ENCODE assay signal across 8 cellular contexts in genomic region chr15:74127255-74127953, GRCh38. TPM values are rescaled to one million over a fixed set of nuclear protein-coding genes. Genes with fewer than 3 reads are reported as not detected.
DNase-seq lines count a peak whose midpoint lies in the region; ATAC-seq and TF ChIP-seq lines count a peak whose summit lies in the region.

No MANE protein-coding gene starts in this region.

- no peak overlapping the region for H2BK5ac ChIP-seq in neuronal stem cell (ENCODE audit: low read length)

- H3K9me3 Mint-ChIP-seq in stimulated activated naive CD8-positive, alpha-beta T cell treated with anti-CD3 and anti-CD28 coated beads, Interleukin-15, amount 100 ng/mL, for 72 hours, result no peaks in the 10 kb centered on the region

- peaks cover 94% of the 10 kb centered on the region for H3K27me3 Mint-ChIP-seq in stimulated activated naive CD8-positive, alpha-beta T cell treated with anti-CD3 and anti-CD28 coated beads, Interleukin-15, amount 100 ng/mL, for 72 hours

- TF ChIP-seq CTCF in GM10248 (IDR thresholded peaks at IDR 0.05; ENCODE audit: control extremely low read depth, extremely low read depth, low read depth, missing control alignments) (peak; percentile 100), LNCAP (IDR thresholded peaks at IDR 0.05) (peak; percentile 95), foreskin fibroblast (IDR thresholded peaks at IDR 0.05; ENCODE audit: low read depth, low read length) (peak; percentile 94)

- H3K4me1 Mint-ChIP-seq in stimulated activated naive CD8-positive, alpha-beta T cell treated with anti-CD3 and anti-CD28 coated beads, Interleukin-15, amount 100 ng/mL, for 72 hours, result peaks cover 54% of the 10 kb centered on the region

- ATAC-seq in stimulated activated naive CD8-positive, alpha-beta T cell treated with anti-CD3 and anti-CD28 coated beads, Interleukin-15, amount 100 ng/mL, for 72 hours, result peak; percentile 96
- no peak for ATAC-seq in GM19324 (IDR thresholded peaks at IDR 0.05; ENCODE audit: low FRiP score, unreplicated experiment)

- no peak overlapping the region for H2AK5ac ChIP-seq in neuronal stem cell (ENCODE audit: low read depth, low read length)

- H3K4me3 ChIP-seq in foreskin fibroblast (ENCODE audit: low read depth in 1 of 2, low read length in 2 of 2) (peak overlapping the region; percentile 41 to 52), neuronal stem cell (ENCODE audit: low read length in 2 of 2) (peak overlapping the region in 1 of 2 donors; percentile 48)

- no peak overlapping the region for H3K4ac ChIP-seq in neuronal stem cell (ENCODE audit: low read length)

- peak; percentile 83 for DNase-seq in GM10248 (ENCODE audit: extremely low spot score)
- peak; percentile 55 to 81 for DNase-seq in SHP77 (lab: John Stamatoyannopoulos, UW)
- peak; percentile 93 for DNase-seq in activated effector memory CD4-positive, alpha-beta T cell treated with anti-CD3 and anti-CD28 coated beads, Interleukin-2, amount 50 U/mL, for 16 hours
- peak; percentile 73 to 93 for DNase-seq in foreskin fibroblast
- peak; percentile 91 for DNase-seq in neuronal stem cell (ENCODE audit: low spot score)
- DNase-seq in stimulated activated naive CD8-positive, alpha-beta T cell treated with anti-CD3 and anti-CD28 coated beads, Interleukin-15, amount 100 ng/mL, for 72 hours, result peak; percentile 88 to 91

- H3K27ac Mint-ChIP-seq in stimulated activated naive CD8-positive, alpha-beta T cell treated with anti-CD3 and anti-CD28 coated beads, Interleukin-15, amount 100 ng/mL, for 72 hours, result no peak overlapping the region

- no peak overlapping the region for H3K9ac ChIP-seq in neuronal stem cell (ENCODE audit: low read depth, low read length, poor library complexity)

- CTCF ChIA-PET in GM10248 (lab: Yijun Ruan, JAX), result interaction anchor here (0.7 to 5.6 kb wide), 16 partner anchors 8 to 194 kb away, joined by 3 to 78 read pairs (median 4); partner anchors contain the start of gene CCDC33

- H3K4me1 ChIP-seq in neuronal stem cell (ENCODE audit: control insufficient read depth in 2 of 2, insufficient read depth in 1 of 2, low read depth in 1 of 2, low read length in 2 of 2), result peaks cover 27 to 40% of the 10 kb centered on the region in 2 donors

- peaks cover 41 to 55% (median 47%) of the 10 kb centered on the region in 3 experiments for H3K27me3 ChIP-seq in neuronal stem cell (ENCODE audit: control insufficient read depth in 3 of 3, insufficient read depth in 3 of 3, low read depth in 1 of 3, low read length in 3 of 3)

- H3K27ac ChIP-seq in neuronal stem cell (replicated peaks; ENCODE audit: low read length), result no peak overlapping the region

- H3K79me1 ChIP-seq in neuronal stem cell (ENCODE audit: low read depth, low read length), result peaks cover 2% of the 10 kb centered on the region

- H3K4me3 Mint-ChIP-seq in stimulated activated naive CD8-positive, alpha-beta T cell treated with anti-CD3 and anti-CD28 coated beads, Interleukin-15, amount 100 ng/mL, for 72 hours, result peak overlapping the region; percentile 72 to 78

- no peak overlapping the region for H2BK12ac ChIP-seq in neuronal stem cell (ENCODE audit: low read length)

- no peak overlapping the region for H4K8ac ChIP-seq in neuronal stem cell (ENCODE audit: low read depth, low read length)

- peak overlapping the region; percentile 81 for H3K18ac ChIP-seq in neuronal stem cell (ENCODE audit: low read length)

- POLR2A ChIA-PET in GM10248 (lab: Yijun Ruan, JAX), result no interaction called here

- no peak overlapping the region for H2BK15ac ChIP-seq in neuronal stem cell (ENCODE audit: low read length)

- no peaks in the 10 kb centered on the region for H3K36me3 ChIP-seq in neuronal stem cell (replicated peaks in 1 of 2; ENCODE audit: control insufficient read depth in 2 of 2, insufficient read depth in 2 of 2, low read length in 2 of 2)

- no peak overlapping the region for H3K14ac ChIP-seq in neuronal stem cell (ENCODE audit: low read length)

- peaks cover 8 to 12% of the 10 kb centered on the region in 2 donors for H3K9me3 ChIP-seq in neuronal stem cell (replicated peaks in 1 of 2; ENCODE audit: control insufficient read depth in 2 of 2, insufficient read depth in 1 of 2, low read depth in 1 of 2, low read length in 2 of 2)

- no peak overlapping the region for H4K91ac ChIP-seq in neuronal stem cell (ENCODE audit: low read depth, low read length, poor library complexity)

- no peak overlapping the region for H2BK120ac ChIP-seq in neuronal stem cell (ENCODE audit: low read depth, low read length)

- no CpG with 5 or more reads among the region's 44 CpGs for WGBS in neuronal stem cell (ENCODE audit: extremely low coverage in 2 of 2, insufficient read length in 2 of 2, insufficient replicate concordance in 1 of 2), 2 donors

- H3K4me2 ChIP-seq in neuronal stem cell (ENCODE audit: insufficient read depth, low read length, poor library complexity, severe bottlenecking), result peak overlapping the region; percentile 82

- peak overlapping the region; percentile 21 for H3K23ac ChIP-seq in neuronal stem cell (ENCODE audit: low read depth, low read length, poor library complexity)

- H2AFZ ChIP-seq in neuronal stem cell (ENCODE audit: low read length), result peak overlapping the region; percentile 90

RNA-seq across cellular contexts. Expression of gene ISLR2, which starts 3.0 kb away (rescaled TPM):
- polyA plus RNA-seq in neuronal stem cell (2013, experiment 1 of 2), result 0.10 TPM
- polyA plus RNA-seq in neuronal stem cell (2013, experiment 2 of 2), result 0.17 TPM

RNA-seq across cellular contexts. Expression of gene GOLGA6A, which starts 45.1 kb away (rescaled TPM):
- 0.15 TPM for polyA plus RNA-seq in neuronal stem cell (2013, experiment 1 of 2)
- 0.10 TPM for polyA plus RNA-seq in neuronal stem cell (2013, experiment 2 of 2)

RNA-seq across cellular contexts. Expression of gene ISLR, which starts 46.1 kb away (rescaled TPM):
- 0.56 TPM for polyA plus RNA-seq in neuronal stem cell (2013, experiment 1 of 2)
- polyA plus RNA-seq in neuronal stem cell (2013, experiment 2 of 2), result 0.73 TPM
